9 cellular contexts compared by ENCODE assay signal in genomic region chr11:1837171-1838076, GRCh38.
DNase-seq lines count a peak whose midpoint lies in the region; ATAC-seq, FAIRE-seq and TF ChIP-seq lines count a peak whose summit lies in the region.
"Had no signal": no experiment of that assay in that cellular context is flagged by ENCODE, and none has a peak within 500 bp of the region (broad histone marks: within the 10 kb centered on the region; RNA-seq: fewer than 3 reads in every experiment).

No MANE protein-coding gene starts in this region.

- H3K9me3 ChIP-seq in parathyroid adenoma (ENCODE audit: control insufficient read depth, low read length): no peaks in the 10 kb centered on the region

- H3K36me3 ChIP-seq in parathyroid adenoma (ENCODE audit: control insufficient read depth, insufficient read depth, low read length): no peaks in the 10 kb centered on the region

- no peaks in the 10 kb centered on the region for H3K27me3 ChIP-seq in parathyroid adenoma (ENCODE audit: control insufficient read depth, insufficient read depth, low read length)

- TF ChIP-seq CTCF in GM12875 (IDR thresholded peaks at IDR 0.05; ENCODE audit: borderline replicate concordance, insufficient read depth, low read depth, low read length): peak; percentile 96
- peak; percentile 88 for TF ChIP-seq CTCF in HFF-Myc (IDR thresholded peaks at IDR 0.05; ENCODE audit: low read depth, low read length, missing control alignments)
- TF ChIP-seq CTCF in fibroblast of mammary gland (conservative IDR thresholded peaks at IDR 0.05; ENCODE audit: control insufficient read depth, insufficient read depth, low read depth, low read length): peak; percentile 80
- TF ChIP-seq CTCF in parathyroid adenoma (IDR thresholded peaks at IDR 0.05): peak; percentile 50

- no peak overlapping the region for H3K4me2 ChIP-seq in parathyroid adenoma (ENCODE audit: low read length)

- no peak overlapping the region for H2AFZ ChIP-seq in parathyroid adenoma

- DNase-seq in HFF-Myc (ENCODE audit: extremely low read depth, low read depth): no peak
- peak; percentile 59 for DNase-seq in NOMO-1 treated with dmso at 0.1 percent for 144 hours (lab: John Stamatoyannopoulos, UW; ENCODE audit: unreplicated experiment)
- peak; percentile 72 for DNase-seq in activated T-cell treated with anti-CD3 and anti-CD28 coated beads for 4 hours
- peak; percentile 46 for DNase-seq in fibroblast of mammary gland (ENCODE audit: low read depth)
- DNase-seq in urothelium cell line (ENCODE audit: low spot score): peak; percentile 42

- no peak overlapping the region for H3K27ac ChIP-seq in parathyroid adenoma
- H3K27ac ChIP-seq: epithelial cell of prostate had no signal

- H3K4me3 ChIP-seq in GM12875 (ENCODE audit: low read depth, low read length) (no peak overlapping the region), HFF-Myc (replicated peaks; ENCODE audit: low read depth, low read length) (no peak overlapping the region), fibroblast of mammary gland (ENCODE audit: control insufficient read depth, low read depth, low read length) (no peak overlapping the region), parathyroid adenoma (ENCODE audit: low read depth, low read length) (no peak overlapping the region)

- FAIRE-seq in urothelium cell line (lab: Jason Lieb, UNC): no peak

- H3K79me2 ChIP-seq in parathyroid adenoma: no peaks in the 10 kb centered on the region

- ATAC-seq in GM18519 (IDR thresholded peaks at IDR 0.05; ENCODE audit: low FRiP score, unreplicated experiment): no peak

- no peak overlapping the region for H3K9ac ChIP-seq in parathyroid adenoma

- no peaks in the 10 kb centered on the region for H3K4me1 ChIP-seq in parathyroid adenoma
